In genomic region chr19:7989071-7989575, GRCh38 we compare ENCODE assay signal across 16 cellular contexts. TPM values are rescaled to one million over a fixed set of nuclear protein-coding genes. Genes with fewer than 3 reads are reported as not detected.
A peak's percentile ranks its signal among the peaks of the same experiment; 100 is the strongest.
DNase-seq lines count a peak whose midpoint lies in the region; ATAC-seq, FAIRE-seq and TF ChIP-seq lines count a peak whose summit lies in the region.
"Had no signal": no experiment of that assay in that cellular context is flagged by ENCODE, and none has a peak within 500 bp of the region (broad histone marks: within the 10 kb centered on the region; RNA-seq: fewer than 3 reads in every experiment).

No MANE protein-coding gene starts in this region.

- ATAC-seq in GM21367 (IDR thresholded peaks at IDR 0.05; ENCODE audit: unreplicated experiment) = no peak
- ATAC-seq: activated CD4-positive, alpha-beta T cell treated with anti-CD3 and anti-CD28 coated beads for 36 hours had no signal

- FAIRE-seq in bronchial epithelial cell (lab: Jason Lieb, UNC) = no peak

- DNase-seq in NT2/D1 (ENCODE audit: low read depth, low spot score) = peak; percentile 22
- DNase-seq in bronchial epithelial cell (ENCODE audit: low read depth) = peak; percentile 48
- peak; percentile 56 for DNase-seq in kidney glomerular epithelial cell (lab: John Stamatoyannopoulos, UW)
- no peak for DNase-seq in tibial nerve (ENCODE audit: low spot score in 2 of 2)
- no peak for DNase-seq in HUDEP-2 (lab: John Stamatoyannopoulos, UW; ENCODE audit: unreplicated experiment in 76 of 76)
- DNase-seq in cortex of kidney (lab: John Stamatoyannopoulos, UW) = no peak
- DNase-seq: activated CD4-positive, alpha-beta T cell treated with anti-CD3 and anti-CD28 coated beads for 36 hours; activated naive CD8-positive, alpha-beta T cell treated with anti-CD3 and anti-CD28 coated beads, Interleukin-2, amount 10 ng/mL, durations not matched to agents 7 days and 5 days; activated T-cell treated with anti-CD3 and anti-CD28 coated beads for 4 hours; colonic mucosa; DMS153; midbrain; NCI-H2029 treated with DMSO at 0.1 percent for 48 hours; nucleus accumbens; SHP77 had no signal

- H3K36me3 ChIP-seq in NT2/D1 (ENCODE audit: insufficient read depth, insufficient read length, low read length) = peaks cover 81% of the 10 kb centered on the region
- H3K36me3 ChIP-seq in bronchial epithelial cell (ENCODE audit: control insufficient read depth, insufficient read depth, low read length) = peaks cover 16% of the 10 kb centered on the region
- H3K36me3 ChIP-seq in tibial nerve = peaks cover 0 to 68% (median 11%) of the 10 kb centered on the region in 3 donors

- H3K9me3 ChIP-seq in NT2/D1 (ENCODE audit: insufficient read depth, low read length) (no peaks in the 10 kb centered on the region), tibial nerve (no peaks in the 10 kb centered on the region)
- H3K9me3 ChIP-seq: colonic mucosa had no signal

- H3K4me1 ChIP-seq in NT2/D1 (ENCODE audit: insufficient read depth, insufficient read length) = peaks cover 14% of the 10 kb centered on the region
- peaks cover 0 to 82% (median 21%) of the 10 kb centered on the region in 4 donors for H3K4me1 ChIP-seq in tibial nerve
- H3K4me1 ChIP-seq: colonic mucosa had no signal

- TF ChIP-seq CTCF in bronchial epithelial cell (IDR thresholded peaks at IDR 0.05; ENCODE audit: insufficient read depth, low read length, severe bottlenecking) (no peak), tibial nerve (IDR thresholded peaks at IDR 0.05) (no peak)

- WGBS in tibial nerve, 2 donors = 79 to 89% methylated on average over 12 of the region's 12 CpGs

- peak overlapping the region in 3 of 4 donors; percentile 5 to 67 (median 65) for H3K27ac ChIP-seq in tibial nerve
- H3K27ac ChIP-seq: colonic mucosa had no signal

- no peak for TF ChIP-seq POLR2A in tibial nerve (IDR thresholded peaks at IDR 0.05)

- H3K27me3 ChIP-seq in NT2/D1 (ENCODE audit: insufficient read depth, insufficient read length) (no peaks in the 10 kb centered on the region), bronchial epithelial cell (ENCODE audit: control insufficient read depth, insufficient read depth, low read length) (no peaks in the 10 kb centered on the region), tibial nerve (no peaks in the 10 kb centered on the region)
- H3K27me3 ChIP-seq: colonic mucosa had no signal

- H3K4me3 ChIP-seq in NT2/D1 (ENCODE audit: insufficient read length, low read depth) (no peak overlapping the region), bronchial epithelial cell (ENCODE audit: low read depth, low read length) (no peak overlapping the region), tibial nerve (no peak overlapping the region)
- H3K4me3 ChIP-seq: colonic mucosa had no signal

- no peak for TF ChIP-seq EP300 in tibial nerve (IDR thresholded peaks at IDR 0.05)

- peak overlapping the region; percentile 11 for H3K9ac ChIP-seq in NT2/D1 (ENCODE audit: insufficient read length, low read depth)

RNA-seq across cellular contexts. Expression of gene ELAVL1, which starts 16.3 kb away (rescaled TPM):
- total RNA-seq in bronchial epithelial cell (26.5 and 37.4 TPM in 2 replicates), tibial nerve (10 to 100 TPM; 25.8 to 36.4 (median 27.7) TPM)

RNA-seq across cellular contexts. Expression of gene TIMM44, which starts 45.7 kb away (rescaled TPM):
- total RNA-seq in bronchial epithelial cell (96.1 and 146 TPM in 2 replicates), tibial nerve (10 to 100 TPM; 60.1 to 91.3 (median 77.1) TPM)

Comparison
In these comparisons a context has a peak if more than half of its experiments do, and no peak if none do; other contexts are left out.
1. DNase-seq: peak in NT2/D1 (single experiment), bronchial epithelial cell (single experiment) and kidney glomerular epithelial cell (single experiment); none in tibial nerve (0 of 2), HUDEP-2 (0 of 76) and cortex of kidney (single experiment).